1 cellular context compared by ENCODE assay signal in the genomic region with DNA sequence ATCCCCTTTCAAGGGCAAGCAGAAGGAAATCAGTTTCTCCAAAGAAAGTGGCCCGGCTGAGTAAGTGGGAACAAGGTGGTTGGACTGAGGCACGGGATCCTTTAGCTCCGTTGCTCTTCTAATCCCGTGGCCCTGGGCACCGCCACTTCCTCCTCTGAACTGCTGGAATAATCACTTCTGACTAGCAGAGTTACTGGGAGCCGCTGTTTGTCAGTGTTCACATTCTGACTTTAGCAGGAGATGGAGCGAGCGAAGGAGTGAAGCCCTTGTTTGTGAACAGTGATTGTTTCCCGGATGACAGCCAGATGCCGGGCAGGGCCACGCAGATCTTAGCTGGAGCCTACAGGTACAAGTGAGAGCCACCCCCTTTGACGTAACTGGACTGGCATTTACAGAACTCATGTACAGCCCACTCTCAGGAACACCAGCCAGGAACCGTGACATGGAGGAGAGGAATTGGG.
TF ChIP-seq lines count a peak whose summit lies in the region.

No MANE protein-coding gene starts in this region.

TF ChIP-seq in GM23338, 12 proteins besides CTCF, POLR2A, EP300 and RAD21 (continued from another document):
- TF ChIP-seq, protein P1, sequence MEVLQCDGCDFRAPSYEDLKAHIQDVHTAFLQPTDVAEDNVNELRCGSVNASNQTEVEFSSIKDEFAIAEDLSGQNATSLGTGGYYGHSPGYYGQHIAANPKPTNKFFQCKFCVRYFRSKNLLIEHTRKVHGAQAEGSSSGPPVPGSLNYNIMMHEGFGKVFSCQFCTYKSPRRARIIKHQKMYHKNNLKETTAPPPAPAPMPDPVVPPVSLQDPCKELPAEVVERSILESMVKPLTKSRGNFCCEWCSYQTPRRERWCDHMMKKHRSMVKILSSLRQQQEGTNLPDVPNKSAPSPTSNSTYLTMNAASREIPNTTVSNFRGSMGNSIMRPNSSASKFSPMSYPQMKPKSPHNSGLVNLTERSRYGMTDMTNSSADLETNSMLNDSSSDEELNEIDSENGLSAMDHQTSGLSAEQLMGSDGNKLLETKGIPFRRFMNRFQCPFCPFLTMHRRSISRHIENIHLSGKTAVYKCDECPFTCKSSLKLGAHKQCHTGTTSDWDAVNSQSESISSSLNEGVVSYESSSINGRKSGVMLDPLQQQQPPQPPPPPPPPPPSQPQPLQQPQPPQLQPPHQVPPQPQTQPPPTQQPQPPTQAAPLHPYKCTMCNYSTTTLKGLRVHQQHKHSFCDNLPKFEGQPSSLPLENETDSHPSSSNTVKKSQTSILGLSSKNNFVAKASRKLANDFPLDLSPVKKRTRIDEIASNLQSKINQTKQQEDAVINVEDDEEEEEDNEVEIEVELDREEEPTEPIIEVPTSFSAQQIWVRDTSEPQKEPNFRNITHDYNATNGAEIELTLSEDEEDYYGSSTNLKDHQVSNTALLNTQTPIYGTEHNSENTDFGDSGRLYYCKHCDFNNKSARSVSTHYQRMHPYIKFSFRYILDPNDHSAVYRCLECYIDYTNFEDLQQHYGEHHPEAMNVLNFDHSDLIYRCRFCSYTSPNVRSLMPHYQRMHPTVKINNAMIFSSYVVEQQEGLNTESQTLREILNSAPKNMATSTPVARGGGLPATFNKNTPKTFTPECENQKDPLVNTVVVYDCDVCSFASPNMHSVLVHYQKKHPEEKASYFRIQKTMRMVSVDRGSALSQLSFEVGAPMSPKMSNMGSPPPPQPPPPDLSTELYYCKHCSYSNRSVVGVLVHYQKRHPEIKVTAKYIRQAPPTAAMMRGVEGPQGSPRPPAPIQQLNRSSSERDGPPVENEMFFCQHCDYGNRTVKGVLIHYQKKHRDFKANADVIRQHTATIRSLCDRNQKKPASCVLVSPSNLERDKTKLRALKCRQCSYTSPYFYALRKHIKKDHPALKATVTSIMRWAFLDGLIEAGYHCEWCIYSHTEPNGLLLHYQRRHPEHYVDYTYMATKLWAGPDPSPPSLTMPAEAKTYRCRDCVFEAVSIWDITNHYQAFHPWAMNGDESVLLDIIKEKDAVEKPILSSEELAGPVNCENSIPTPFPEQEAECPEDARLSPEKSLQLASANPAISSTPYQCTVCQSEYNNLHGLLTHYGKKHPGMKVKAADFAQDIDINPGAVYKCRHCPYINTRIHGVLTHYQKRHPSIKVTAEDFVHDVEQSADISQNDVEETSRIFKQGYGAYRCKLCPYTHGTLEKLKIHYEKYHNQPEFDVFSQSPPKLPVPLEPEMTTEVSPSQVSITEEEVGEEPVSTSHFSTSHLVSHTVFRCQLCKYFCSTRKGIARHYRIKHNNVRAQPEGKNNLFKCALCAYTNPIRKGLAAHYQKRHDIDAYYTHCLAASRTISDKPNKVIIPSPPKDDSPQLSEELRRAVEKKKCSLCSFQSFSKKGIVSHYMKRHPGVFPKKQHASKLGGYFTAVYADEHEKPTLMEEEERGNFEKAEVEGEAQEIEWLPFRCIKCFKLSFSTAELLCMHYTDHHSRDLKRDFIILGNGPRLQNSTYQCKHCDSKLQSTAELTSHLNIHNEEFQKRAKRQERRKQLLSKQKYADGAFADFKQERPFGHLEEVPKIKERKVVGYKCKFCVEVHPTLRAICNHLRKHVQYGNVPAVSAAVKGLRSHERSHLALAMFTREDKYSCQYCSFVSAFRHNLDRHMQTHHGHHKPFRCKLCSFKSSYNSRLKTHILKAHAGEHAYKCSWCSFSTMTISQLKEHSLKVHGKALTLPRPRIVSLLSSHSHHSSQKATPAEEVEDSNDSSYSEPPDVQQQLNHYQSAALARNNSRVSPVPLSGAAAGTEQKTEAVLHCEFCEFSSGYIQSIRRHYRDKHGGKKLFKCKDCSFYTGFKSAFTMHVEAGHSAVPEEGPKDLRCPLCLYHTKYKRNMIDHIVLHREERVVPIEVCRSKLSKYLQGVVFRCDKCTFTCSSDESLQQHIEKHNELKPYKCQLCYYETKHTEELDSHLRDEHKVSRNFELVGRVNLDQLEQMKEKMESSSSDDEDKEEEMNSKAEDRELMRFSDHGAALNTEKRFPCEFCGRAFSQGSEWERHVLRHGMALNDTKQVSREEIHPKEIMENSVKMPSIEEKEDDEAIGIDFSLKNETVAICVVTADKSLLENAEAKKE (CRISPR knock-in tag; IDR thresholded peaks at IDR 0.05): no peak
- TF ChIP-seq STAT1 (IDR thresholded peaks at IDR 0.05; ENCODE audit: unreplicated experiment) (no peak), ZNF114 (CRISPR knock-in tag; IDR thresholded peaks at IDR 0.05) (no peak), EZH2 (IDR thresholded peaks at IDR 0.05; ENCODE audit: low read depth, unreplicated experiment) (no peak), JUNB (IDR thresholded peaks at IDR 0.05; ENCODE audit: unreplicated experiment) (no peak), CREB1 (CRISPR knock-in tag; IDR thresholded peaks at IDR 0.05; ENCODE audit: low read depth) (no peak), POLR2AphosphoS5 (IDR thresholded peaks at IDR 0.05; ENCODE audit: low read depth) (no peak), NANOG (IDR thresholded peaks at IDR 0.05; ENCODE audit: borderline replicate concordance) (no peak)
- TF ChIP-seq, protein P2, sequence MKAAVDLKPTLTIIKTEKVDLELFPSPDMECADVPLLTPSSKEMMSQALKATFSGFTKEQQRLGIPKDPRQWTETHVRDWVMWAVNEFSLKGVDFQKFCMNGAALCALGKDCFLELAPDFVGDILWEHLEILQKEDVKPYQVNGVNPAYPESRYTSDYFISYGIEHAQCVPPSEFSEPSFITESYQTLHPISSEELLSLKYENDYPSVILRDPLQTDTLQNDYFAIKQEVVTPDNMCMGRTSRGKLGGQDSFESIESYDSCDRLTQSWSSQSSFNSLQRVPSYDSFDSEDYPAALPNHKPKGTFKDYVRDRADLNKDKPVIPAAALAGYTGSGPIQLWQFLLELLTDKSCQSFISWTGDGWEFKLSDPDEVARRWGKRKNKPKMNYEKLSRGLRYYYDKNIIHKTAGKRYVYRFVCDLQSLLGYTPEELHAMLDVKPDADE (IDR thresholded peaks at IDR 0.05): no peak
- TF ChIP-seq, protein P3, sequence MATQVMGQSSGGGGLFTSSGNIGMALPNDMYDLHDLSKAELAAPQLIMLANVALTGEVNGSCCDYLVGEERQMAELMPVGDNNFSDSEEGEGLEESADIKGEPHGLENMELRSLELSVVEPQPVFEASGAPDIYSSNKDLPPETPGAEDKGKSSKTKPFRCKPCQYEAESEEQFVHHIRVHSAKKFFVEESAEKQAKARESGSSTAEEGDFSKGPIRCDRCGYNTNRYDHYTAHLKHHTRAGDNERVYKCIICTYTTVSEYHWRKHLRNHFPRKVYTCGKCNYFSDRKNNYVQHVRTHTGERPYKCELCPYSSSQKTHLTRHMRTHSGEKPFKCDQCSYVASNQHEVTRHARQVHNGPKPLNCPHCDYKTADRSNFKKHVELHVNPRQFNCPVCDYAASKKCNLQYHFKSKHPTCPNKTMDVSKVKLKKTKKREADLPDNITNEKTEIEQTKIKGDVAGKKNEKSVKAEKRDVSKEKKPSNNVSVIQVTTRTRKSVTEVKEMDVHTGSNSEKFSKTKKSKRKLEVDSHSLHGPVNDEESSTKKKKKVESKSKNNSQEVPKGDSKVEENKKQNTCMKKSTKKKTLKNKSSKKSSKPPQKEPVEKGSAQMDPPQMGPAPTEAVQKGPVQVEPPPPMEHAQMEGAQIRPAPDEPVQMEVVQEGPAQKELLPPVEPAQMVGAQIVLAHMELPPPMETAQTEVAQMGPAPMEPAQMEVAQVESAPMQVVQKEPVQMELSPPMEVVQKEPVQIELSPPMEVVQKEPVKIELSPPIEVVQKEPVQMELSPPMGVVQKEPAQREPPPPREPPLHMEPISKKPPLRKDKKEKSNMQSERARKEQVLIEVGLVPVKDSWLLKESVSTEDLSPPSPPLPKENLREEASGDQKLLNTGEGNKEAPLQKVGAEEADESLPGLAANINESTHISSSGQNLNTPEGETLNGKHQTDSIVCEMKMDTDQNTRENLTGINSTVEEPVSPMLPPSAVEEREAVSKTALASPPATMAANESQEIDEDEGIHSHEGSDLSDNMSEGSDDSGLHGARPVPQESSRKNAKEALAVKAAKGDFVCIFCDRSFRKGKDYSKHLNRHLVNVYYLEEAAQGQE (IDR thresholded peaks at IDR 0.05; ENCODE audit: unreplicated experiment): no peak
TF ChIP-seq in GM23338: peak in this region for 0.
